ENCODE assay signal across 23 cellular contexts in genomic region chr21:29321217-29321616, GRCh38.
"Had no signal": no experiment of that assay in that cellular context is flagged by ENCODE, and none has a peak within 500 bp of the region (broad histone marks: within the 10 kb centered on the region; RNA-seq: fewer than 3 reads in every experiment).

No MANE protein-coding gene starts in this region.

- DNase-seq: cortex of kidney; dorsolateral prefrontal cortex; effector CD8-positive, alpha-beta T cell; gastrocnemius medialis; heart right ventricle; hypothalamus; islet precursor cell; mucosa of descending colon; natural killer cell; nucleus accumbens; ovary; right cardiac atrium; stimulated activated CD4-positive, alpha-beta T cell treated with anti-CD3 and anti-CD28 coated beads, Interleukin-4, amount 100 ng/mL, for 24 hours; stimulated activated naive CD4-positive, alpha-beta T cell; stomach; substantia nigra; transverse colon had no signal

- H3K4me3 ChIP-seq: dorsolateral prefrontal cortex, esophagus muscularis mucosa, gastrocnemius medialis, heart right ventricle, mucosa of descending colon, ovary, smooth muscle cell, stomach, thoracic aorta, transverse colon had no signal

- H3K36me3 ChIP-seq: ovary had no signal

- FAIRE-seq: endometrium had no signal

- H3K9me3 ChIP-seq: esophagus muscularis mucosa, gastrocnemius medialis, heart right ventricle, mucosa of descending colon, ovary, stomach, thoracic aorta, transverse colon had no signal

- H3K27me3 ChIP-seq: dorsolateral prefrontal cortex, esophagus muscularis mucosa, gastrocnemius medialis, heart right ventricle, ovary, stomach, transverse colon had no signal

- ATAC-seq: gastrocnemius medialis, heart right ventricle, left lobe of liver, mucosa of descending colon, natural killer cell, right cardiac atrium had no signal

- H3K27ac ChIP-seq: dorsolateral prefrontal cortex, epithelial cell of prostate, esophagus muscularis mucosa, heart right ventricle, ovary, stomach, thoracic aorta, transverse colon had no signal

- H3K4me2 ChIP-seq: smooth muscle cell had no signal
